In genomic region chr19:4284176-4284958, GRCh38 we compare ENCODE assay signal across 11 cellular contexts. TPM values are rescaled to one million over a fixed set of nuclear protein-coding genes. Genes with fewer than 3 reads are reported as not detected.
A peak's percentile ranks its signal among the peaks of the same experiment; 100 is the strongest.
DNase-seq lines count a peak whose midpoint lies in the region; ATAC-seq and TF ChIP-seq lines count a peak whose summit lies in the region.
"Had no signal": no experiment of that assay in that cellular context is flagged by ENCODE, and none has a peak within 500 bp of the region (broad histone marks: within the 10 kb centered on the region; RNA-seq: fewer than 3 reads in every experiment).

No MANE protein-coding gene starts in this region.

- peak; percentile 81 for DNase-seq in BE2C
- DNase-seq in SK-MEL-5 (ENCODE audit: low read depth, low spot score), result peak; percentile 65
- peak; percentile 99 for DNase-seq in iPS-NIHi7 (ENCODE audit: extremely low spot score)
- DNase-seq in tibial artery, result no peak
- DNase-seq in nucleus accumbens (lab: John Stamatoyannopoulos, UW), result no peak
- DNase-seq: GF-D8, NCI-H774 had no signal

- in situ Hi-C loops in SK-MEL-5 (cut with HindIII; ENCODE audit: low pct_unique_long_range_greater_than_20kb, low sequenced_read_pairs), result no loop called here

- peaks cover 3% of the 10 kb centered on the region for H3K4me1 ChIP-seq in BE2C
- H3K4me1 ChIP-seq in HUES48 (ENCODE audit: control insufficient read depth, insufficient read depth, low read length), result no peaks in the 10 kb centered on the region
- H3K4me1 ChIP-seq in tibial artery, result peaks cover 0 to 8% (median 5%) of the 10 kb centered on the region in 4 donors

- H3K27me3 ChIP-seq in BE2C (no peaks in the 10 kb centered on the region), HUES48 (ENCODE audit: control insufficient read depth, insufficient read depth, low read length) (peaks cover 32% of the 10 kb centered on the region), tibial artery (peaks cover 0 to 68% of the 10 kb centered on the region in 2 donors)

- H3K4me3 ChIP-seq in BE2C (ENCODE audit: low read depth, low read length), result no peak overlapping the region
- H3K4me3 ChIP-seq in HUES48 (ENCODE audit: low read depth, low read length), result peak overlapping the region; percentile 34; the same call in 1 of the 2 replicates
- no peak overlapping the region for H3K4me3 ChIP-seq in tibial artery

- H3K36me3 ChIP-seq in BE2C (peaks cover 76% of the 10 kb centered on the region), HUES48 (ENCODE audit: control insufficient read depth, insufficient read depth, low read length) (no peaks in the 10 kb centered on the region), tibial artery (no peaks in the 10 kb centered on the region)

- no peaks in the 10 kb centered on the region for H3K9me3 ChIP-seq in BE2C
- H3K9me3 ChIP-seq in HUES48 (ENCODE audit: control insufficient read depth, insufficient read depth, low read length), result no peaks in the 10 kb centered on the region
- H3K9me3 ChIP-seq in tibial artery, result no peaks in the 10 kb centered on the region

- H3K9ac ChIP-seq in HUES48 (ENCODE audit: low read depth, low read length), result no peak overlapping the region

- intact Hi-C loops in tibial artery (cut with DNase I; ENCODE audit: low total_unique reads), result no loop called here

- no peak for TF ChIP-seq CTCF in BE2C (IDR thresholded peaks at IDR 0.05; ENCODE audit: low read depth, low read length)
- no peak for TF ChIP-seq CTCF in tibial artery (IDR thresholded peaks at IDR 0.05)

- no peak overlapping the region for H3K27ac ChIP-seq in HUES48 (ENCODE audit: low read depth, low read length)
- H3K27ac ChIP-seq in tibial artery, result no peak overlapping the region

- ATAC-seq in HG03095 (IDR thresholded peaks at IDR 0.05; ENCODE audit: unreplicated experiment) (no peak), GM18861 (IDR thresholded peaks at IDR 0.05; ENCODE audit: unreplicated experiment) (no peak)

RNA-seq across cellular contexts. Expression of gene SHD, which starts 5.3 kb away (rescaled TPM):
- polyA plus RNA-seq in BE2C (2012; ENCODE audit: insufficient read depth, insufficient read length, low read depth), result 431 TPM
- 0.42 TPM in 1 of 2 replicates, not detected in the other for total RNA-seq in SK-MEL-5 (2014; rRNA removed; shearing (Covaris generic))
- not detected in 2 replicates for polyA plus RNA-seq in SK-MEL-5 (2015; cell fraction: cytosol; rRNA removed)
- not detected in 2 replicates for polyA plus RNA-seq in SK-MEL-5 (2015; cell fraction: nucleus; rRNA removed)
- total RNA-seq: osteocyte had no signal

RNA-seq across cellular contexts. Expression of gene TMIGD2, which starts 17.8 kb away (rescaled TPM):
- polyA plus RNA-seq in BE2C (2012; ENCODE audit: insufficient read depth, insufficient read length, low read depth), result 4.5 TPM
- not detected in 2 replicates for total RNA-seq in SK-MEL-5 (2014; rRNA removed; shearing (Covaris generic))
- not detected in 2 replicates for polyA plus RNA-seq in SK-MEL-5 (2015; cell fraction: cytosol; rRNA removed)
- polyA plus RNA-seq in SK-MEL-5 (2015; cell fraction: nucleus; rRNA removed), result not detected in 2 replicates
- total RNA-seq: osteocyte had no signal

RNA-seq across cellular contexts. Expression of gene FSD1, which starts 20.0 kb away (rescaled TPM):
- polyA plus RNA-seq in BE2C (2012; ENCODE audit: insufficient read depth, insufficient read length, low read depth), result 152 TPM
- 2.7 and 2.8 TPM in 2 replicates for total RNA-seq in SK-MEL-5 (2014; rRNA removed; shearing (Covaris generic))
- polyA plus RNA-seq in SK-MEL-5 (2015; cell fraction: cytosol; rRNA removed), result 5.5 and 6.0 TPM in 2 replicates
- 10.6 and 16.4 TPM in 2 replicates for polyA plus RNA-seq in SK-MEL-5 (2015; cell fraction: nucleus; rRNA removed)

RNA-seq across cellular contexts. Expression of gene YJU2, which starts 37.5 kb away (rescaled TPM):
- polyA plus RNA-seq in BE2C (2012; ENCODE audit: insufficient read depth, insufficient read length, low read depth), result 146 TPM
- 20.2 and 20.9 TPM in 2 replicates for total RNA-seq in SK-MEL-5 (2014; rRNA removed; shearing (Covaris generic))
- polyA plus RNA-seq in SK-MEL-5 (2015; cell fraction: cytosol; rRNA removed), result 30.0 and 31.0 TPM in 2 replicates
- polyA plus RNA-seq in SK-MEL-5 (2015; cell fraction: nucleus; rRNA removed), result 5.4 and 7.2 TPM in 2 replicates

RNA-seq across cellular contexts. Expression of gene STAP2, which starts 54.3 kb away (rescaled TPM):
- polyA plus RNA-seq in BE2C (2012; ENCODE audit: insufficient read depth, insufficient read length, low read depth), result 1.5 TPM
- total RNA-seq in SK-MEL-5 (2014; rRNA removed; shearing (Covaris generic)), result 3.1 and 3.8 TPM in 2 replicates
- 2.4 and 4.0 TPM in 2 replicates for polyA plus RNA-seq in SK-MEL-5 (2015; cell fraction: cytosol; rRNA removed)
- 0.81 and 1.4 TPM in 2 replicates for polyA plus RNA-seq in SK-MEL-5 (2015; cell fraction: nucleus; rRNA removed)

Comparison
In these comparisons a context has a peak if more than half of its experiments do, and no peak if none do; other contexts are left out.
1. DNase-seq: peak in BE2C (single experiment), SK-MEL-5 (single experiment) and iPS-NIHi7 (single experiment); none in tibial artery (0 of 2) and nucleus accumbens (0 of 56).